ENCODE assay signal across 19 cellular contexts in the genomic region with DNA sequence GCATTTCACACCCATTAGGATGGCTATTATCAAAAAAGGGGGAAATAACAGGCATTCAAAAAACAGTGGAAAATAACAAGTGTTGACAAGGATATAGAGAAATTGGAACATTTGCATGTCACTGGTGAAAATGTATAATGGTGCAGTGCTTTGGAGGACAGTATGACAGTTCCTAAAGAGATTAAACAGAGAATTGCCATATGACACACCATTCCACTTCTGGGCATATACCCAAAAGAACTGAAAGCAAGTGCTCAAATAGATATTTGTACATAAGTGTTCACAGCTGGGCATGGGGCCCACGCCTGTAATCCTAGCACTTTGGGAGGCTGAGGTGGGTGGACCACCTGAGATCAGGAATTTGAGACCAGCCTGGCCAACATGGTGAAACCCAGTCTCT.
"Had no signal": no experiment of that assay in that cellular context is flagged by ENCODE, and none has a peak within 500 bp of the region (broad histone marks: within the 10 kb centered on the region; RNA-seq: fewer than 3 reads in every experiment).

No MANE protein-coding gene starts in this region.

- H3K27ac ChIP-seq: epithelial cell of prostate, foreskin keratinocyte, spleen, upper lobe of left lung had no signal

- DNase-seq: activated B cell treated with CpG ODN at 0.5 μM for 24 hours; activated CD4-positive, alpha-beta T cell treated with anti-CD3 and anti-CD28 coated beads for 36 hours; activated CD4-positive, alpha-beta T cell treated with anti-CD3 and anti-CD28 coated beads, Interleukin-2, amount 50 U/mL, for 4 hours; activated CD8-positive, alpha-beta memory T cell treated with anti-CD3 and anti-CD28 coated beads, Interleukin-2, amount 50 U/mL, for 48 hours; activated naive CD4-positive, alpha-beta T cell; activated naive CD8-positive, alpha-beta T cell treated with anti-CD3 and anti-CD28 coated beads, Interleukin-2, amount 10 ng/mL, durations not matched to agents 7 days and 5 days; activated T-cell treated with anti-CD3 and anti-CD28 coated beads, Interleukin-2, amount 50 U/mL, for 4 hours; amniotic stem cell; cortex of kidney; foreskin keratinocyte; hippocampal formation; kidney glomerular epithelial cell; spleen; stimulated activated CD4-positive, alpha-beta T cell treated with anti-CD3 and anti-CD28 coated beads, Interleukin-4, amount 100 ng/mL, for 1 hour; stimulated activated naive CD8-positive, alpha-beta T cell treated with anti-CD3 and anti-CD28 coated beads, Interleukin-15, Interleukin-2, amounts not matched to agents 100 U/mL and 50 U/mL, for 24 hours; T-helper 9 cell; upper lobe of left lung had no signal

- H3K4me1 ChIP-seq: foreskin keratinocyte, spleen, upper lobe of left lung had no signal

- H3K27me3 ChIP-seq: foreskin keratinocyte, spleen, upper lobe of left lung had no signal

- H3K9me3 ChIP-seq: spleen, upper lobe of left lung had no signal

- ATAC-seq: activated CD4-positive, alpha-beta T cell treated with anti-CD3 and anti-CD28 coated beads for 36 hours; activated T-cell treated with anti-CD3 and anti-CD28 coated beads, Interleukin-2, amount 50 U/mL, for 4 hours; foreskin keratinocyte; natural killer cell treated with Interleukin-12 subunit alpha and Interleukin-12 subunit beta and Interleukin-15 and Interleukin-18, amount 100 ng/mL, for 72 hours; stimulated activated naive CD8-positive, alpha-beta T cell treated with anti-CD3 and anti-CD28 coated beads, Interleukin-15, Interleukin-2, amounts not matched to agents 100 U/mL and 50 U/mL, for 24 hours had no signal

- H3K4me3 ChIP-seq: spleen, upper lobe of left lung had no signal
